ENCODE assay signal across 1 cellular context in genomic region chr12:54173906-54174471, GRCh38.
TF ChIP-seq lines count a peak whose summit lies in the region.

No MANE protein-coding gene starts in this region.

TF ChIP-seq in SK-N-SH treated with all-trans-retinoic acid at 6 μM for 48 hours, 23 proteins besides CTCF, POLR2A, EP300 and RAD21 (continued from another document):
- TF ChIP-seq TCF4 (CRISPR knock-in tag; IDR thresholded peaks at IDR 0.05; ENCODE audit: borderline replicate concordance) (no peak), CSDC2 (CRISPR knock-in tag; IDR thresholded peaks at IDR 0.05) (no peak), PPARA (CRISPR knock-in tag; IDR thresholded peaks at IDR 0.05; ENCODE audit: borderline replicate concordance) (no peak)
